25 cellular contexts compared by ENCODE assay signal in the genomic region with DNA sequence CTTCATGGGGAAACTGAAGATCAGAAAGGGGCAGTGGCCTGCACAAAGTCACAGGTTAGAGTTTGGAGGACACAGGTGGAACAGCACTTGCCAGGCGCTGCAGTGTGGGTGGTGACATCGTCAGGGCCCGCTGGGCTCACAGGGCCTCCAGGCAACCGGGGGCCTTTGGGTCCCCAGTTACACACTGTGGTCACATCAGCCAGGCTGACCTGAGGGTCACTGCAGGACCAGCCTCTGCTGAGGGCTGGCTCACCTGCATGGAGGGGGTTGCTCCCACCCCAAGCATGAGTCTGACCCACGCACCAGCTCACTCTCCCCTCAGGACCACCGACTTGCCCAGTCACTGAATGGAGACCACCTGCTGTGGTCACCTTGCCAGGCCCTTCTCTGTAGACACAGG. TPM values are rescaled to one million over a fixed set of nuclear protein-coding genes. Genes with fewer than 3 reads are reported as not detected.
"Had no signal": no experiment of that assay in that cellular context is flagged by ENCODE, and none has a peak within 500 bp of the region (broad histone marks: within the 10 kb centered on the region; RNA-seq: fewer than 3 reads in every experiment).

No MANE protein-coding gene starts in this region.

- H3K27ac ChIP-seq: KMS-11, SJSA1 had no signal

- H3K36me3 ChIP-seq: SJSA1 had no signal

- H3K27me3 ChIP-seq: SJSA1 had no signal

- H3K9me3 ChIP-seq: SJSA1, SK-N-SH had no signal

- H3K9ac ChIP-seq: KMS-11, SK-N-SH had no signal

- H3K4me3 ChIP-seq: SJSA1 had no signal

- DNase-seq: IMR-90, Kasumi-1, MM.1S, NCI-H1092 treated with DMSO at 0.1 percent for 48 hours, NCI-H1436, NCI-H187, NCI-H2029, NCI-H2081 treated with DMSO at 0.1 percent for 48 hours, NCI-H2171, NCI-H226, NCI-H446, NCI-H510A, NCI-H524 treated with DMSO at 0.1 percent for 48 hours, NCI-H69, NCI-H774, RPMI8226, SIG-M5, SK-N-SH had no signal

- ATAC-seq: HepG2 had no signal

- H3K4me2 ChIP-seq: KMS-11, SK-N-SH had no signal

- FAIRE-seq: HepG2, RCC 7860 had no signal

RNA-seq across cellular contexts. Expression of a gene that starts 17.0 kb away (rescaled TPM):
- total RNA-seq: HepG2, HT1080, IMR-90, M059J, Right ventricle myocardium superior, SJSA1 had no signal
- polyA plus RNA-seq: IMR-90, SK-N-SH had no signal

RNA-seq across cellular contexts. Expression of a gene that starts 49.7 kb away (rescaled TPM):
- total RNA-seq: HepG2, HT1080, IMR-90, M059J, Right ventricle myocardium superior, SJSA1 had no signal
- polyA plus RNA-seq: IMR-90, SK-N-SH had no signal
